In genomic region chr6:73461537-73462350, GRCh38 we compare ENCODE assay signal across 8 cellular contexts. TPM values are rescaled to one million over a fixed set of nuclear protein-coding genes. Genes with fewer than 3 reads are reported as not detected.
DNase-seq lines count a peak whose midpoint lies in the region; ATAC-seq and TF ChIP-seq lines count a peak whose summit lies in the region.

Gene MTO1, plus strand, starts transcription at chr6:73461737. Its CDS starts 118 bp downstream, at chr6:73461855.

- H3K27ac ChIP-seq in Panc1 (ENCODE audit: low read length) (peak within 1 kb of the TSS; percentile 87), esophagus (ENCODE audit: low read depth in 2 of 2, low read length in 1 of 2) (peak within 1 kb of the TSS; percentile 96 to 98), muscle layer of duodenum (ENCODE audit: low read length) (peak within 1 kb of the TSS; percentile 95)

- POLR2A ChIA-PET in Panc1 (lab: Charles Lee), result interaction anchor here (0.6 to 2.1 kb wide), 7 partner anchors 10 to 186 kb away, joined by 3 to 20 read pairs (median 5); partner anchors contain the start of gene CGAS

- peak within 1 kb of the TSS; percentile 94 for H3K4me3 Mint-ChIP-seq in activated T-cell treated with anti-CD3 and anti-CD28 coated beads, Interleukin-2, amount 50 U/mL, for 4 hours

- in situ Hi-C loops in Panc1 (cut with HindIII; ENCODE audit: low pct_unique_long_range_greater_than_20kb, low sequenced_read_pairs), result no loop called here

- CTCF ChIA-PET in Panc1 (lab: Charles Lee), result interaction anchor here (0.6 to 0.7 kb wide), 2 partner anchors 26 to 41 kb away, joined by 3 to 6 read pairs; no protein-coding TSS in a partner anchor

- no peaks in the 10 kb centered on the region for H3K27me3 Mint-ChIP-seq in activated T-cell treated with anti-CD3 and anti-CD28 coated beads, Interleukin-2, amount 50 U/mL, for 4 hours (ENCODE audit: low read depth)

- no peak for TF ChIP-seq CTCF in Panc1 (IDR thresholded peaks at IDR 0.05)

- H3K27me3 ChIP-seq in Panc1 (ENCODE audit: control insufficient read depth, insufficient read depth, low read length), result no peaks in the 10 kb centered on the region
- H3K27me3 ChIP-seq in esophagus (ENCODE audit: control insufficient read depth in 1 of 2, insufficient read depth in 2 of 2, low read length in 2 of 2), result no peaks in the 10 kb centered on the region
- H3K27me3 ChIP-seq in muscle layer of duodenum (ENCODE audit: low read depth, low read length), result no peaks in the 10 kb centered on the region

- H3K9me3 Mint-ChIP-seq in activated T-cell treated with anti-CD3 and anti-CD28 coated beads, Interleukin-2, amount 50 U/mL, for 4 hours, result no peaks in the 10 kb centered on the region

- H3K36me3 Mint-ChIP-seq in activated T-cell treated with anti-CD3 and anti-CD28 coated beads, Interleukin-2, amount 50 U/mL, for 4 hours (ENCODE audit: insufficient read depth), result peaks cover 7% of the 10 kb centered on the region

- H3K36me3 ChIP-seq in Panc1 (ENCODE audit: control insufficient read depth, insufficient read depth, low read length), result peaks cover 5% of the 10 kb centered on the region
- H3K36me3 ChIP-seq in esophagus (ENCODE audit: control insufficient read depth in 2 of 2, insufficient read depth in 2 of 2, low read length in 1 of 2), result peaks cover 0 to 3% of the 10 kb centered on the region in 2 donors
- peaks cover 6 to 18% of the 10 kb centered on the region in 2 donors for H3K36me3 ChIP-seq in muscle layer of duodenum (ENCODE audit: control insufficient read depth in 1 of 2, insufficient read depth in 2 of 2, low read length in 2 of 2)

- no peaks in the 10 kb centered on the region for H3K9me3 ChIP-seq in Panc1 (ENCODE audit: control insufficient read depth, insufficient read depth, low read depth, low read length)
- H3K9me3 ChIP-seq in esophagus (ENCODE audit: control insufficient read depth in 2 of 2, insufficient read depth in 1 of 2, low read depth in 1 of 2, low read length in 1 of 2), result no peaks in the 10 kb centered on the region
- no peaks in the 10 kb centered on the region for H3K9me3 ChIP-seq in muscle layer of duodenum (ENCODE audit: control insufficient read depth in 1 of 2, low read length in 2 of 2)

- H3K4me3 ChIP-seq in Jurkat, Clone E6-1 (ENCODE audit: low read length), result peak within 1 kb of the TSS; percentile 98
- H3K4me3 ChIP-seq in Panc1 (ENCODE audit: low read depth in 2 of 2, low read length in 2 of 2), result peak within 1 kb of the TSS; percentile 84 to 97
- H3K4me3 ChIP-seq in esophagus (ENCODE audit: low read depth in 1 of 2, low read length in 2 of 2), result peak within 1 kb of the TSS; percentile 70 to 80
- H3K4me3 ChIP-seq in muscle layer of duodenum (ENCODE audit: low read depth in 1 of 2, low read length in 2 of 2), result peak within 1 kb of the TSS; percentile 98

- H3K4me1 ChIP-seq in Panc1 (ENCODE audit: control insufficient read depth, insufficient read depth, low read length), result peaks cover 2% of the 10 kb centered on the region; the same call in 1 of the 2 replicates
- H3K4me1 ChIP-seq in esophagus (ENCODE audit: control insufficient read depth in 2 of 2, insufficient read depth in 2 of 2, low read length in 1 of 2), result no peaks in the 10 kb centered on the region
- H3K4me1 ChIP-seq in muscle layer of duodenum (ENCODE audit: control insufficient read depth in 1 of 2, insufficient read depth in 2 of 2, low read length in 2 of 2), result peaks cover 4 to 16% of the 10 kb centered on the region in 2 donors

- intact Hi-C loops in Panc1 (cut with micrococcal nuclease; ENCODE audit: unreplicated experiment), result loop anchor here (5.0 kb wide), 1 partner anchor 191 kb away; the partner anchor contains the start of gene SLC17A5

- ATAC-seq in GM21619 (IDR thresholded peaks at IDR 0.05; ENCODE audit: unreplicated experiment), result peak; percentile 97
- peak; percentile 97 for ATAC-seq in Panc1
- peak; percentile 95 to 96 for ATAC-seq in activated T-cell treated with anti-CD3 and anti-CD28 coated beads, Interleukin-2, amount 50 U/mL, for 4 hours

- H3K4me1 Mint-ChIP-seq in activated T-cell treated with anti-CD3 and anti-CD28 coated beads, Interleukin-2, amount 50 U/mL, for 4 hours (ENCODE audit: low read depth), result peaks cover 35% of the 10 kb centered on the region

- BruUV-seq in Panc1 (replicated peaks; lab: Mats Ljungman, UMichigan), result TSS peak; percentile 94

- DNase-seq in DMS153 treated with DMSO at 0.1 percent for 48 hours (lab: John Stamatoyannopoulos, UW; ENCODE audit: unreplicated experiment), result peak; percentile 90
- DNase-seq in Jurkat, Clone E6-1 (ENCODE audit: low read depth, low spot score), result peak; percentile 96
- DNase-seq in Panc1 (ENCODE audit: low read depth, low spot score), result peak; percentile 76
- peak; percentile 74 for DNase-seq in activated T-cell treated with anti-CD3 and anti-CD28 coated beads, Interleukin-2, amount 50 U/mL, for 4 hours
- DNase-seq in stimulated activated CD8-positive, alpha-beta memory T cell treated with anti-CD3 and anti-CD28 coated beads, Interleukin-7, amount 100 ng/mL, for 4 hours (ENCODE audit: low read depth in 2 of 2), result peak; percentile 70 to 75

- WGBS in esophagus, 2 donors, result 0% methylated on average over 55 of the region's 55 CpGs

RNA-seq across cellular contexts. Expression of gene MTO1, which starts in this region (rescaled TPM):
- polyA plus RNA-seq in Jurkat, Clone E6-1 (2012; ENCODE audit: insufficient read depth, insufficient read length), result 53.1 TPM
- 57.9 TPM for total RNA-seq in Panc1 (2021; ENCODE audit: unreplicated experiment)
- 34.9 TPM for polyA plus RNA-seq in Panc1 (2012; ENCODE audit: insufficient read length)
- 10 to 100 TPM; 30.4 to 35.8 (median 35.1) TPM for total RNA-seq in activated T-cell treated with anti-CD3 and anti-CD28 coated beads, Interleukin-2, amount 50 U/mL, for 4 hours
- 10 to 100 TPM; 11.8 to 15.8 TPM for polyA plus RNA-seq in esophagus

Comparison
In these comparisons a context has a peak if more than half of its experiments do, and no peak if none do; other contexts are left out.
1. Peak in every context shown above with its lines: DNase-seq, ATAC-seq, H3K4me3 ChIP-seq and H3K27ac ChIP-seq.